8 cellular contexts compared by ENCODE assay signal in genomic region chr3:47850062-47850802, GRCh38. TPM values are rescaled to one million over a fixed set of nuclear protein-coding genes. Genes with fewer than 3 reads are reported as not detected.
DNase-seq lines count a peak whose midpoint lies in the region; TF ChIP-seq lines count a peak whose summit lies in the region.
"Had no signal": no experiment of that assay in that cellular context is flagged by ENCODE, and none has a peak within 500 bp of the region (broad histone marks: within the 10 kb centered on the region; RNA-seq: fewer than 3 reads in every experiment).

No MANE protein-coding gene starts in this region.

- no peaks in the 10 kb centered on the region for H3K9me3 Mint-ChIP-seq in endodermal cell

- H2AFZ ChIP-seq in parathyroid adenoma = no peak overlapping the region

- H3K27me3 ChIP-seq in endodermal cell (ENCODE audit: control insufficient read depth, insufficient read depth, low read length, poor library complexity, severe bottlenecking) (no peaks in the 10 kb centered on the region), parathyroid adenoma (ENCODE audit: control insufficient read depth, insufficient read depth, low read length) (no peaks in the 10 kb centered on the region)
- H3K27me3 ChIP-seq: SJCRH30 had no signal

- peaks cover 89% of the 10 kb centered on the region for H3K36me3 ChIP-seq in endodermal cell (ENCODE audit: control insufficient read depth, insufficient read depth, low read length)
- no peaks in the 10 kb centered on the region for H3K36me3 ChIP-seq in parathyroid adenoma (ENCODE audit: control insufficient read depth, insufficient read depth, low read length)

- no peak overlapping the region for H3K4me2 ChIP-seq in parathyroid adenoma (ENCODE audit: low read length)

- no peak overlapping the region for H3K4me3 Mint-ChIP-seq in endodermal cell

- peaks cover 64% of the 10 kb centered on the region for H3K36me3 Mint-ChIP-seq in endodermal cell (ENCODE audit: low read depth)

- H3K9ac ChIP-seq in endodermal cell (ENCODE audit: extremely low read depth, low read length, poor library complexity, severe bottlenecking) (no peak overlapping the region), parathyroid adenoma (no peak overlapping the region)

- no peaks in the 10 kb centered on the region for H3K79me2 ChIP-seq in parathyroid adenoma

- peak overlapping the region; percentile 64 for H3K27ac ChIP-seq in endodermal cell (ENCODE audit: low read depth, low read length)
- no peak overlapping the region for H3K27ac ChIP-seq in parathyroid adenoma
- H3K27ac ChIP-seq: SJCRH30 had no signal

- TF ChIP-seq CTCF in endodermal cell (conservative IDR thresholded peaks at IDR 0.05) (peak; percentile 69), parathyroid adenoma (IDR thresholded peaks at IDR 0.05) (peak; percentile 20)

- no peaks in the 10 kb centered on the region for H3K9me3 ChIP-seq in endodermal cell (ENCODE audit: control insufficient read depth, low read length)
- H3K9me3 ChIP-seq in parathyroid adenoma (ENCODE audit: control insufficient read depth, low read length) = no peaks in the 10 kb centered on the region
- H3K9me3 ChIP-seq: SJCRH30 had no signal

- 91 to 95% methylated on average over 8 to 13 of the region's 13 CpGs for WGBS in endodermal cell (ENCODE audit: insufficient coverage in 1 of 2, insufficient read length in 1 of 2), 2 experiments

- H3K4me3 ChIP-seq in endodermal cell (ENCODE audit: low read length) = no peak overlapping the region
- H3K4me3 ChIP-seq in parathyroid adenoma (ENCODE audit: low read depth, low read length) = no peak overlapping the region
- H3K4me3 ChIP-seq: SJCRH30 had no signal

- H3K4me1 Mint-ChIP-seq in endodermal cell = no peaks in the 10 kb centered on the region

- no peaks in the 10 kb centered on the region for H3K4me1 ChIP-seq in endodermal cell (ENCODE audit: control insufficient read depth, insufficient read depth, low read length)
- H3K4me1 ChIP-seq in parathyroid adenoma = no peaks in the 10 kb centered on the region

- H3K27ac Mint-ChIP-seq in endodermal cell = peak overlapping the region; percentile 76

- H3K27me3 Mint-ChIP-seq in endodermal cell (ENCODE audit: insufficient read depth) = no peaks in the 10 kb centered on the region

- DNase-seq in GM03348 (ENCODE audit: low spot score) (peak; percentile 65), NCI-H69 (lab: John Stamatoyannopoulos, UW) (peak; percentile 8), endodermal cell (no peak), NCI-H2227 (lab: John Stamatoyannopoulos, UW; ENCODE audit: unreplicated experiment) (no peak), mucosa of gallbladder (ENCODE audit: low spot score) (no peak)
- no peak for DNase-seq in activated CD4-positive, CD25-positive, alpha-beta regulatory T cell (lab: John Stamatoyannopoulos, UW)

RNA-seq across cellular contexts. Expression of gene DHX30, which starts 47.3 kb away (rescaled TPM):
- total RNA-seq in endodermal cell (100 to 1,000 TPM; 104 to 113 TPM), mucosa of gallbladder (71.9 TPM)
- 96.9 TPM for polyA plus RNA-seq in endodermal cell (2013, experiment 1 of 2)
- polyA plus RNA-seq in endodermal cell (2013, experiment 2 of 2) = 86.5 TPM

Comparison
In these comparisons a context has a peak if more than half of its experiments do, and no peak if none do; other contexts are left out.
1. DNase-seq: peak in GM03348 (single experiment) and NCI-H69 (single experiment); none in endodermal cell (single experiment), NCI-H2227 (single experiment), mucosa of gallbladder (single experiment) and activated CD4-positive, CD25-positive, alpha-beta regulatory T cell (0 of 4).